ENCODE assay signal across 1 cellular context in the genomic region with DNA sequence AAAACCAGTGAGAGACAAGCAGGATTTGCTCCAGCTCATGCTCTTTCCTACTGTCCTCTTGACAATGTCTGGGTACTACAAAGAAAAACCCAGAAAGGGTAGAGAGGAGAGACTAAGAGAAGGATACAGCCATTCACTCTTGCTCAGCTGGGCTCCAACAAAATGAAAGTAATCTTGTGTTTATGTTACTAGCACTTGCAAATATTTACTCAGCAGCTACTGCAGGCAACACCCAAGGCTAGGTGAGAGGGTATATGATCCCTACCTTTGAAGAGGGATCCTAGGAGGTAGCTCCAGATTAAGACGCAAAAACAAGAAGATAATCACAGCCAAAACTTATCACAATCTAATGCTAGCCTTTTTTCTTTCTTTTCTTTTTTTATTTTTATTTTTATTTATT.
TF ChIP-seq lines count a peak whose summit lies in the region.

No MANE protein-coding gene starts in this region.

TF ChIP-seq in H1, 55 proteins besides CTCF, POLR2A, EP300 and RAD21:
- TF ChIP-seq, protein P1, sequence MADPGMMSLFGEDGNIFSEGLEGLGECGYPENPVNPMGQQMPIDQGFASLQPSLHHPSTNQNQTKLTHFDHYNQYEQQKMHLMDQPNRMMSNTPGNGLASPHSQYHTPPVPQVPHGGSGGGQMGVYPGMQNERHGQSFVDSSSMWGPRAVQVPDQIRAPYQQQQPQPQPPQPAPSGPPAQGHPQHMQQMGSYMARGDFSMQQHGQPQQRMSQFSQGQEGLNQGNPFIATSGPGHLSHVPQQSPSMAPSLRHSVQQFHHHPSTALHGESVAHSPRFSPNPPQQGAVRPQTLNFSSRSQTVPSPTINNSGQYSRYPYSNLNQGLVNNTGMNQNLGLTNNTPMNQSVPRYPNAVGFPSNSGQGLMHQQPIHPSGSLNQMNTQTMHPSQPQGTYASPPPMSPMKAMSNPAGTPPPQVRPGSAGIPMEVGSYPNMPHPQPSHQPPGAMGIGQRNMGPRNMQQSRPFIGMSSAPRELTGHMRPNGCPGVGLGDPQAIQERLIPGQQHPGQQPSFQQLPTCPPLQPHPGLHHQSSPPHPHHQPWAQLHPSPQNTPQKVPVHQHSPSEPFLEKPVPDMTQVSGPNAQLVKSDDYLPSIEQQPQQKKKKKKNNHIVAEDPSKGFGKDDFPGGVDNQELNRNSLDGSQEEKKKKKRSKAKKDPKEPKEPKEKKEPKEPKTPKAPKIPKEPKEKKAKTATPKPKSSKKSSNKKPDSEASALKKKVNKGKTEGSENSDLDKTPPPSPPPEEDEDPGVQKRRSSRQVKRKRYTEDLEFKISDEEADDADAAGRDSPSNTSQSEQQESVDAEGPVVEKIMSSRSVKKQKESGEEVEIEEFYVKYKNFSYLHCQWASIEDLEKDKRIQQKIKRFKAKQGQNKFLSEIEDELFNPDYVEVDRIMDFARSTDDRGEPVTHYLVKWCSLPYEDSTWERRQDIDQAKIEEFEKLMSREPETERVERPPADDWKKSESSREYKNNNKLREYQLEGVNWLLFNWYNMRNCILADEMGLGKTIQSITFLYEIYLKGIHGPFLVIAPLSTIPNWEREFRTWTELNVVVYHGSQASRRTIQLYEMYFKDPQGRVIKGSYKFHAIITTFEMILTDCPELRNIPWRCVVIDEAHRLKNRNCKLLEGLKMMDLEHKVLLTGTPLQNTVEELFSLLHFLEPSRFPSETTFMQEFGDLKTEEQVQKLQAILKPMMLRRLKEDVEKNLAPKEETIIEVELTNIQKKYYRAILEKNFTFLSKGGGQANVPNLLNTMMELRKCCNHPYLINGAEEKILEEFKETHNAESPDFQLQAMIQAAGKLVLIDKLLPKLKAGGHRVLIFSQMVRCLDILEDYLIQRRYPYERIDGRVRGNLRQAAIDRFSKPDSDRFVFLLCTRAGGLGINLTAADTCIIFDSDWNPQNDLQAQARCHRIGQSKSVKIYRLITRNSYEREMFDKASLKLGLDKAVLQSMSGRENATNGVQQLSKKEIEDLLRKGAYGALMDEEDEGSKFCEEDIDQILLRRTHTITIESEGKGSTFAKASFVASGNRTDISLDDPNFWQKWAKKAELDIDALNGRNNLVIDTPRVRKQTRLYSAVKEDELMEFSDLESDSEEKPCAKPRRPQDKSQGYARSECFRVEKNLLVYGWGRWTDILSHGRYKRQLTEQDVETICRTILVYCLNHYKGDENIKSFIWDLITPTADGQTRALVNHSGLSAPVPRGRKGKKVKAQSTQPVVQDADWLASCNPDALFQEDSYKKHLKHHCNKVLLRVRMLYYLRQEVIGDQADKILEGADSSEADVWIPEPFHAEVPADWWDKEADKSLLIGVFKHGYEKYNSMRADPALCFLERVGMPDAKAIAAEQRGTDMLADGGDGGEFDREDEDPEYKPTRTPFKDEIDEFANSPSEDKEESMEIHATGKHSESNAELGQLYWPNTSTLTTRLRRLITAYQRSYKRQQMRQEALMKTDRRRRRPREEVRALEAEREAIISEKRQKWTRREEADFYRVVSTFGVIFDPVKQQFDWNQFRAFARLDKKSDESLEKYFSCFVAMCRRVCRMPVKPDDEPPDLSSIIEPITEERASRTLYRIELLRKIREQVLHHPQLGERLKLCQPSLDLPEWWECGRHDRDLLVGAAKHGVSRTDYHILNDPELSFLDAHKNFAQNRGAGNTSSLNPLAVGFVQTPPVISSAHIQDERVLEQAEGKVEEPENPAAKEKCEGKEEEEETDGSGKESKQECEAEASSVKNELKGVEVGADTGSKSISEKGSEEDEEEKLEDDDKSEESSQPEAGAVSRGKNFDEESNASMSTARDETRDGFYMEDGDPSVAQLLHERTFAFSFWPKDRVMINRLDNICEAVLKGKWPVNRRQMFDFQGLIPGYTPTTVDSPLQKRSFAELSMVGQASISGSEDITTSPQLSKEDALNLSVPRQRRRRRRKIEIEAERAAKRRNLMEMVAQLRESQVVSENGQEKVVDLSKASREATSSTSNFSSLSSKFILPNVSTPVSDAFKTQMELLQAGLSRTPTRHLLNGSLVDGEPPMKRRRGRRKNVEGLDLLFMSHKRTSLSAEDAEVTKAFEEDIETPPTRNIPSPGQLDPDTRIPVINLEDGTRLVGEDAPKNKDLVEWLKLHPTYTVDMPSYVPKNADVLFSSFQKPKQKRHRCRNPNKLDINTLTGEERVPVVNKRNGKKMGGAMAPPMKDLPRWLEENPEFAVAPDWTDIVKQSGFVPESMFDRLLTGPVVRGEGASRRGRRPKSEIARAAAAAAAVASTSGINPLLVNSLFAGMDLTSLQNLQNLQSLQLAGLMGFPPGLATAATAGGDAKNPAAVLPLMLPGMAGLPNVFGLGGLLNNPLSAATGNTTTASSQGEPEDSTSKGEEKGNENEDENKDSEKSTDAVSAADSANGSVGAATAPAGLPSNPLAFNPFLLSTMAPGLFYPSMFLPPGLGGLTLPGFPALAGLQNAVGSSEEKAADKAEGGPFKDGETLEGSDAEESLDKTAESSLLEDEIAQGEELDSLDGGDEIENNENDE (IDR thresholded peaks at IDR 0.05; ENCODE audit: insufficient replicate concordance, low read length): no peak
- TF ChIP-seq E2F6 (IDR thresholded peaks at IDR 0.05): no peak
- TF ChIP-seq USF2 (IDR thresholded peaks at IDR 0.05; ENCODE audit: low read length): no peak
